In genomic region chr2:44242929-44243328, GRCh38 we compare ENCODE assay signal across 22 cellular contexts. TPM values are rescaled to one million over a fixed set of nuclear protein-coding genes. Genes with fewer than 3 reads are reported as not detected.
DNase-seq lines count a peak whose midpoint lies in the region; ATAC-seq, FAIRE-seq and TF ChIP-seq lines count a peak whose summit lies in the region.
"Had no signal": no experiment of that assay in that cellular context is flagged by ENCODE, and none has a peak within 500 bp of the region (broad histone marks: within the 10 kb centered on the region; RNA-seq: fewer than 3 reads in every experiment).

No MANE protein-coding gene starts in this region.

- no peak overlapping the region for H3K4me3 Mint-ChIP-seq in T-cell
- no peak overlapping the region for H3K4me3 Mint-ChIP-seq in progenitor cell of endocrine pancreas (ENCODE audit: low read depth)
- H3K4me3 Mint-ChIP-seq: activated CD4-positive, alpha-beta T cell treated with anti-CD3 and anti-CD28 coated beads for 36 hours; activated naive CD4-positive, alpha-beta T cell treated with anti-CD3 and anti-CD28 coated beads, Interleukin-2, amount 10 ng/mL, durations not matched to agents 7 days and 5 days; activated T-cell treated with anti-CD3 and anti-CD28 coated beads, Interleukin-2, amount 50 U/mL, for 72 hours; nephron had no signal

- POLR2A ChIA-PET in T-cell (lab: Charles Lee), result interaction anchor here in 1 of 2 donors (0.6 to 0.8 kb wide), 2 partner anchors 123 to 217 kb away, joined by 3 read pairs; no protein-coding TSS in a partner anchor

- no peak for TF ChIP-seq POLR2A in GM12892 (IDR thresholded peaks at IDR 0.05; ENCODE audit: low read depth, low read length)

- ATAC-seq in T-cell (replicated peaks in 1 of 4), result no peak
- ATAC-seq in GM19351 (IDR thresholded peaks at IDR 0.05; ENCODE audit: unreplicated experiment), result no peak
- ATAC-seq: activated CD4-positive, alpha-beta T cell treated with anti-CD3 and anti-CD28 coated beads for 36 hours; activated T-cell treated with anti-CD3 and anti-CD28 coated beads, Interleukin-2, amount 50 U/mL, for 72 hours had no signal

- H3K36me3 ChIP-seq in HAP-1 (replicated peaks), result no peaks in the 10 kb centered on the region
- H3K36me3 ChIP-seq: left ventricle myocardium inferior had no signal

- no peaks in the 10 kb centered on the region for H3K27me3 Mint-ChIP-seq in T-cell
- no peaks in the 10 kb centered on the region for H3K27me3 Mint-ChIP-seq in progenitor cell of endocrine pancreas
- H3K27me3 Mint-ChIP-seq: activated CD4-positive, alpha-beta T cell treated with anti-CD3 and anti-CD28 coated beads for 36 hours; activated naive CD4-positive, alpha-beta T cell treated with anti-CD3 and anti-CD28 coated beads, Interleukin-2, amount 10 ng/mL, durations not matched to agents 7 days and 5 days had no signal

- H3K9me3 ChIP-seq in HAP-1, result no peaks in the 10 kb centered on the region
- H3K9me3 ChIP-seq: left ventricle myocardium inferior had no signal

- CTCF ChIA-PET in T-cell (lab: Charles Lee), result interaction anchor here (0.6 to 2.5 kb wide), 9 partner anchors 24 to 155 kb away, joined by 3 to 10 read pairs (median 3); no protein-coding TSS in a partner anchor

- H3K27ac Mint-ChIP-seq in T-cell (peak overlapping the region; percentile 36 to 64), progenitor cell of endocrine pancreas (peak overlapping the region; percentile 77)
- H3K27ac Mint-ChIP-seq: activated CD4-positive, alpha-beta T cell treated with anti-CD3 and anti-CD28 coated beads for 36 hours; activated naive CD4-positive, alpha-beta T cell treated with anti-CD3 and anti-CD28 coated beads, Interleukin-2, amount 10 ng/mL, durations not matched to agents 7 days and 5 days; activated T-cell treated with anti-CD3 and anti-CD28 coated beads, Interleukin-2, amount 50 U/mL, for 72 hours; nephron had no signal

- no peaks in the 10 kb centered on the region for H3K9me3 Mint-ChIP-seq in T-cell
- H3K9me3 Mint-ChIP-seq in progenitor cell of endocrine pancreas (ENCODE audit: low read depth), result no peaks in the 10 kb centered on the region
- H3K9me3 Mint-ChIP-seq: activated naive CD4-positive, alpha-beta T cell treated with anti-CD3 and anti-CD28 coated beads, Interleukin-2, amount 10 ng/mL, durations not matched to agents 7 days and 5 days; activated T-cell treated with anti-CD3 and anti-CD28 coated beads, Interleukin-2, amount 50 U/mL, for 72 hours; nephron had no signal

- no peak for TF ChIP-seq CTCF in progenitor cell of endocrine pancreas (IDR thresholded peaks at IDR 0.05; ENCODE audit: unreplicated experiment)

- H3K4me1 Mint-ChIP-seq in T-cell, result peaks cover 35 to 38% (median 38%) of the 10 kb centered on the region in 3 donors
- peaks cover 31% of the 10 kb centered on the region for H3K4me1 Mint-ChIP-seq in progenitor cell of endocrine pancreas (ENCODE audit: low read depth)

- DNase-seq in GM12892 (ENCODE audit: insufficient read length) (no peak), T-cell (no peak), fibroblast of peridontal ligament (ENCODE audit: extremely low read depth) (peak; percentile 44), progenitor cell of endocrine pancreas (ENCODE audit: low spot score, unreplicated experiment) (no peak), AML-193 (lab: John Stamatoyannopoulos, UW) (no peak), SKM-1 treated with dmso at 0.1 percent for 144 hours (lab: John Stamatoyannopoulos, UW; ENCODE audit: unreplicated experiment) (no peak), HAP-1 (ENCODE audit: low spot score in 2 of 2) (no peak)
- DNase-seq: activated CD4-positive, alpha-beta T cell treated with anti-CD3 and anti-CD28 coated beads for 36 hours; activated naive CD4-positive, alpha-beta T cell treated with anti-CD3 and anti-CD28 coated beads, Interleukin-2, amount 10 ng/mL, durations not matched to agents 7 days and 5 days; activated T-cell treated with anti-CD3 and anti-CD28 coated beads, Interleukin-2, amount 50 U/mL, for 72 hours; cerebellar nuclear complex; effector CD4-positive, alpha-beta T cell; left ventricle myocardium inferior; NCI-H187; NCI-H774; SHP77; T-helper 1 cell had no signal

- FAIRE-seq in GM12892 (lab: Jason Lieb, UNC), result peak; percentile 14
- FAIRE-seq: astrocyte had no signal

- in situ Hi-C loops in HAP-1 (cut with MboI; ENCODE audit: low sequenced_read_pairs), result no loop called here

- H3K27me3 ChIP-seq in HAP-1 (ENCODE audit: low read depth), result no peaks in the 10 kb centered on the region

- no peaks in the 10 kb centered on the region for H3K36me3 Mint-ChIP-seq in T-cell
- no peaks in the 10 kb centered on the region for H3K36me3 Mint-ChIP-seq in progenitor cell of endocrine pancreas (ENCODE audit: insufficient read depth)
- H3K36me3 Mint-ChIP-seq: activated naive CD4-positive, alpha-beta T cell treated with anti-CD3 and anti-CD28 coated beads, Interleukin-2, amount 10 ng/mL, durations not matched to agents 7 days and 5 days had no signal

- no peak overlapping the region for H3K4me3 ChIP-seq in HAP-1
- H3K4me3 ChIP-seq: left ventricle myocardium inferior had no signal

- H3K4me1 ChIP-seq in HAP-1, result peaks cover 25% of the 10 kb centered on the region

RNA-seq across cellular contexts. Expression of gene SLC3A1, which starts 32.4 kb away (rescaled TPM):
- 0.23 TPM for polyA plus RNA-seq in GM12892 (2012; ENCODE audit: missing spikeins)
- total RNA-seq in T-cell, result 1 to 10 TPM in 1 of 5 donors, under 1 TPM in 4; 0.26 to 1.4 (median 0.60) TPM
- total RNA-seq in progenitor cell of endocrine pancreas, result 1.0 and 1.2 TPM in 2 replicates
- total RNA-seq: activated CD4-positive, alpha-beta T cell treated with anti-CD3 and anti-CD28 coated beads for 36 hours; activated CD8-positive, alpha-beta memory T cell treated with anti-CD3 and anti-CD28 coated beads for 36 hours; left ventricle myocardium inferior; OCI-LY7 had no signal
